In the genomic region with DNA sequence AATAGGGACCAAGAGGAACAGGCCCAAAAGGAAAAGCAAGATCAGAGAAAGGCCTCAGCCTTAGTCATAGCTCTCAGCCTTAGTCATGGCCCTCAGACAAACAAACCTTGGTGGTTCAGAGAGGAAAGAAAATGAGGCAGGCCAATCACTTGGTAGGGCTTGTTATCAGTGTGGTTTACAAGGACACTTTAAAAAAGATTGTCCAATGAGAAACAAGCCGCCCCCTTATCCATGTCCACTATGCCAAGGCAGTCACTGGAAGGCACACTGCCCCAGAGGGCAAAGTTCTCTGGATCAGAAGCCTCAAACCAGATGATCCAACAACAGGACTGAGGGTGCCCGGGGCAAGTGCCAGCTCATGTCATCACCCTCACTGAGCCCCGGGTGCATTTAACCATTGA, we compare ENCODE assay signal across 1 cellular context.
A peak's percentile ranks its signal among the peaks of the same experiment; 100 is the strongest.
TF ChIP-seq lines count a peak whose summit lies in the region.

No MANE protein-coding gene starts in this region.

TF ChIP-seq in liver, 16 proteins besides CTCF, POLR2A, EP300 and RAD21 (continued from another document):
- TF ChIP-seq, protein P1, sequence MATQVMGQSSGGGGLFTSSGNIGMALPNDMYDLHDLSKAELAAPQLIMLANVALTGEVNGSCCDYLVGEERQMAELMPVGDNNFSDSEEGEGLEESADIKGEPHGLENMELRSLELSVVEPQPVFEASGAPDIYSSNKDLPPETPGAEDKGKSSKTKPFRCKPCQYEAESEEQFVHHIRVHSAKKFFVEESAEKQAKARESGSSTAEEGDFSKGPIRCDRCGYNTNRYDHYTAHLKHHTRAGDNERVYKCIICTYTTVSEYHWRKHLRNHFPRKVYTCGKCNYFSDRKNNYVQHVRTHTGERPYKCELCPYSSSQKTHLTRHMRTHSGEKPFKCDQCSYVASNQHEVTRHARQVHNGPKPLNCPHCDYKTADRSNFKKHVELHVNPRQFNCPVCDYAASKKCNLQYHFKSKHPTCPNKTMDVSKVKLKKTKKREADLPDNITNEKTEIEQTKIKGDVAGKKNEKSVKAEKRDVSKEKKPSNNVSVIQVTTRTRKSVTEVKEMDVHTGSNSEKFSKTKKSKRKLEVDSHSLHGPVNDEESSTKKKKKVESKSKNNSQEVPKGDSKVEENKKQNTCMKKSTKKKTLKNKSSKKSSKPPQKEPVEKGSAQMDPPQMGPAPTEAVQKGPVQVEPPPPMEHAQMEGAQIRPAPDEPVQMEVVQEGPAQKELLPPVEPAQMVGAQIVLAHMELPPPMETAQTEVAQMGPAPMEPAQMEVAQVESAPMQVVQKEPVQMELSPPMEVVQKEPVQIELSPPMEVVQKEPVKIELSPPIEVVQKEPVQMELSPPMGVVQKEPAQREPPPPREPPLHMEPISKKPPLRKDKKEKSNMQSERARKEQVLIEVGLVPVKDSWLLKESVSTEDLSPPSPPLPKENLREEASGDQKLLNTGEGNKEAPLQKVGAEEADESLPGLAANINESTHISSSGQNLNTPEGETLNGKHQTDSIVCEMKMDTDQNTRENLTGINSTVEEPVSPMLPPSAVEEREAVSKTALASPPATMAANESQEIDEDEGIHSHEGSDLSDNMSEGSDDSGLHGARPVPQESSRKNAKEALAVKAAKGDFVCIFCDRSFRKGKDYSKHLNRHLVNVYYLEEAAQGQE (IDR thresholded peaks at IDR 0.05): peak; percentile 66
- TF ChIP-seq, protein P2, sequence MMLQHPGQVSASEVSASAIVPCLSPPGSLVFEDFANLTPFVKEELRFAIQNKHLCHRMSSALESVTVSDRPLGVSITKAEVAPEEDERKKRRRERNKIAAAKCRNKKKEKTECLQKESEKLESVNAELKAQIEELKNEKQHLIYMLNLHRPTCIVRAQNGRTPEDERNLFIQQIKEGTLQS (IDR thresholded peaks at IDR 0.05): peak; percentile 86
- TF ChIP-seq RXRA (IDR thresholded peaks at IDR 0.05): peak; percentile 76 to 91
- peak in 1 of 2 donors; percentile 31 for TF ChIP-seq GABPA (IDR thresholded peaks at IDR 0.05 in 1 of 2, conservative IDR thresholded peaks at IDR 0.05 in 1 of 2)
- peak; percentile 90 for TF ChIP-seq SP1 (IDR thresholded peaks at IDR 0.05)
